In genomic region chr13:27954406-27954851, GRCh38 we compare ENCODE assay signal across 9 cellular contexts. TPM values are rescaled to one million over a fixed set of nuclear protein-coding genes. Genes with fewer than 3 reads are reported as not detected.
DNase-seq lines count a peak whose midpoint lies in the region; ATAC-seq, FAIRE-seq and TF ChIP-seq lines count a peak whose summit lies in the region.
"Had no signal": no experiment of that assay in that cellular context is flagged by ENCODE, and none has a peak within 500 bp of the region (broad histone marks: within the 10 kb centered on the region; RNA-seq: fewer than 3 reads in every experiment).

No MANE protein-coding gene starts in this region.

- DNase-seq in DND-41 (no peak), Peyer's patch (peak in 1 of 3 donors; percentile 81), fibroblast of villous mesenchyme (ENCODE audit: low read depth) (peak; percentile 22), pancreas (peak in 5 of 6 donors; percentile 47 to 85 (median 66)), superior temporal gyrus (ENCODE audit: extremely low spot score) (no peak)
- DNase-seq in NK-92 treated with Interleukin-12 subunit alpha and Interleukin-12 subunit beta, amount 100 ng/mL, for 24 hours (lab: John Stamatoyannopoulos, UW): no peak

- TF ChIP-seq POLR2A in Peyer's patch (IDR thresholded peaks at IDR 0.05): peak; percentile 13 to 19

- no peaks in the 10 kb centered on the region for H4K20me1 ChIP-seq in DND-41 (ENCODE audit: insufficient read depth, low read length)

- peak overlapping the region; percentile 87 for H3K4me2 ChIP-seq in DND-41 (ENCODE audit: insufficient read depth, low read length)

- H3K79me2 ChIP-seq in DND-41 (ENCODE audit: insufficient read depth, low read length): no peaks in the 10 kb centered on the region

- WGBS in pancreas, 2 donors: 28 to 40% methylated on average over 49 to 56 of the region's 56 CpGs

- TF ChIP-seq CTCF in DND-41 (IDR thresholded peaks at IDR 0.05; ENCODE audit: borderline replicate concordance, extremely low read depth, low read length, poor library complexity, severe bottlenecking) (no peak), Peyer's patch (IDR thresholded peaks at IDR 0.05) (no peak), fibroblast of villous mesenchyme (IDR thresholded peaks at IDR 0.05; ENCODE audit: insufficient read depth, low read depth, low read length) (no peak), pancreas (IDR thresholded peaks at IDR 0.05) (no peak)

- H3K9ac ChIP-seq in DND-41 (ENCODE audit: low read depth, low read length): peak overlapping the region; percentile 58; the same call in 1 of the 2 replicates

- H3K4me3 ChIP-seq in DND-41 (ENCODE audit: low read depth in 1 of 2, low read length in 2 of 2) (no peak overlapping the region), Peyer's patch (peak overlapping the region; percentile 32 to 59 (median 50)), fibroblast of villous mesenchyme (ENCODE audit: low read depth, low read length) (peak overlapping the region; percentile 44), pancreas (peak overlapping the region; percentile 35 to 62 (median 49))

- no peak overlapping the region for H3K27ac ChIP-seq in DND-41 (ENCODE audit: low read length)
- H3K27ac ChIP-seq in Peyer's patch: peak overlapping the region in 3 of 4 donors; percentile 79 to 87 (median 86)
- peak overlapping the region; percentile 94 to 100 (median 98) for H3K27ac ChIP-seq in pancreas

- H3K9me3 ChIP-seq in DND-41 (ENCODE audit: insufficient read depth, low read length, severe bottlenecking) (no peaks in the 10 kb centered on the region), Peyer's patch (no peaks in the 10 kb centered on the region), pancreas (no peaks in the 10 kb centered on the region)

- intact Hi-C loops in pancreas (cut with DNase I): loop anchor here in 1 of 3 donors (10.0 kb wide), 1 partner anchor 120 kb away; no protein-coding TSS in a partner anchor

- H3K36me3 ChIP-seq in DND-41 (ENCODE audit: insufficient read depth, low read length) (no peaks in the 10 kb centered on the region), Peyer's patch (no peaks in the 10 kb centered on the region), pancreas (no peaks in the 10 kb centered on the region)

- peaks cover 12% of the 10 kb centered on the region for H3K4me1 ChIP-seq in DND-41 (ENCODE audit: insufficient read depth, low read length)
- H3K4me1 ChIP-seq in Peyer's patch: peaks cover 0 to 27% (median 7%) of the 10 kb centered on the region in 4 donors
- H3K4me1 ChIP-seq in pancreas: peaks cover 12 to 24% (median 22%) of the 10 kb centered on the region in 3 donors

- ATAC-seq in DND-41 (ENCODE audit: insufficient read depth, low read depth): no peak
- ATAC-seq in GM21717 (IDR thresholded peaks at IDR 0.05; ENCODE audit: unreplicated experiment): peak; percentile 35
- peak; percentile 27 to 56 (median 41) for ATAC-seq in pancreas
- ATAC-seq in HG03439 (IDR thresholded peaks at IDR 0.05; ENCODE audit: unreplicated experiment): no peak

- H2AFZ ChIP-seq in DND-41 (ENCODE audit: low read depth, low read length): peak overlapping the region; percentile 84; the same call in 1 of the 2 replicates

- peaks cover 12% of the 10 kb centered on the region for H3K27me3 ChIP-seq in DND-41 (ENCODE audit: insufficient read depth, low read length, poor library complexity)
- peaks cover 4 to 13% of the 10 kb centered on the region in 2 donors for H3K27me3 ChIP-seq in Peyer's patch
- no peaks in the 10 kb centered on the region for H3K27me3 ChIP-seq in pancreas

- FAIRE-seq in pancreas (lab: Jason Lieb, UNC): no peak

RNA-seq across cellular contexts. Expression of gene CDX2, which starts 14.7 kb away (rescaled TPM):
- total RNA-seq in Peyer's patch (100 to 1,000 TPM in 3 of 4 donors, 10 to 100 TPM in 1; 33.0 to 182 (median 136) TPM), fibroblast of villous mesenchyme (not detected in 2 replicates), pancreas (1 to 10 TPM; 2.8 to 6.0 (median 4.8) TPM)
- 1 to 10 TPM; 3.5 to 6.9 TPM for polyA plus RNA-seq in pancreas
- total RNA-seq: LHCN-M2 had no signal

RNA-seq across cellular contexts. Expression of gene URAD, which starts 34.1 kb away (rescaled TPM):
- total RNA-seq in Peyer's patch (100 to 1,000 TPM in 2 of 4 donors, 10 to 100 TPM in 2; 38.0 to 144 (median 99.0) TPM), fibroblast of villous mesenchyme (not detected in 2 replicates), pancreas (not detected)
- under 1 TPM in 1 of 2 donors, not detected in 1; 0.31 TPM for polyA plus RNA-seq in pancreas
- total RNA-seq: LHCN-M2 had no signal

RNA-seq across cellular contexts. Expression of gene PDX1, which starts 34.6 kb away (rescaled TPM):
- total RNA-seq in Peyer's patch (not detected), fibroblast of villous mesenchyme (not detected in 2 replicates), pancreas (10 to 100 TPM in 5 of 6 donors, 1 to 10 TPM in 1; 8.0 to 17.1 (median 12.3) TPM)
- 10 to 100 TPM; 15.7 to 26.1 TPM for polyA plus RNA-seq in pancreas
- total RNA-seq: LHCN-M2 had no signal

Comparison
In these comparisons a context has a peak if more than half of its experiments do, and no peak if none do; other contexts are left out.
1. ATAC-seq: peak in GM21717 (single experiment) and pancreas (4 of 4); none in DND-41 (single experiment) and HG03439 (single experiment).
2. DNase-seq: peak in fibroblast of villous mesenchyme (single experiment) and pancreas (5 of 6); none in DND-41 (single experiment), superior temporal gyrus (single experiment) and NK-92 treated with Interleukin-12 subunit alpha and Interleukin-12 subunit beta, amount 100 ng/mL, for 24 hours (single experiment).
3. H3K4me3 ChIP-seq: peak in Peyer's patch (4 of 4), fibroblast of villous mesenchyme (single experiment) and pancreas (4 of 4); none in DND-41 (0 of 2).
4. RNA of gene CDX2, which starts 14.7 kb away (total RNA-seq): 33.0 to 182 TPM in Peyer's patch; 2.8 to 6.0 TPM in pancreas and not detected in fibroblast of villous mesenchyme; every median in the first group is over 4 times any median in the second.
5. RNA of gene URAD, which starts 34.1 kb away (total RNA-seq): 38.0 to 144 TPM in Peyer's patch; not detected in fibroblast of villous mesenchyme and not detected in pancreas; every median in the first group is over 10 times any median in the second.